15 cellular contexts compared by ENCODE assay signal in the genomic region with DNA sequence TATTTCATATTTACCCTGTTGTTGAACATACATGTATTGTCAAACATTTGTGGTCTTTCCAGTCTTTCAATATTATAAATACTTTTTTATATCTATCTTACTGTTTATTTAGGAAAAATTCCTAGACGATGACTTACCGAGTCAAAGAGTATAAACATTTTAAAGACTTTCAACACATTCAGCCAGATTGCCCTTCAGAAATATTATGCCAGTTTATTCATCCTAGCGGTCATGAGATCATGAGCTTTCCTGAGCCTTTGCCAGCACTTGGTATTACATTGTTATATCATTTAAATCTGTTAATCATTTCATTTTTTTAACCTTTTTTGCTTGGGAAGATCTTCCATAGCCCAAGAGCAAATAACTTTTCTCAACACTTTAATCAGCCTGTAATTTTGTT.
DNase-seq lines count a peak whose midpoint lies in the region; ATAC-seq and TF ChIP-seq lines count a peak whose summit lies in the region.
"Had no signal": no experiment of that assay in that cellular context is flagged by ENCODE, and none has a peak within 500 bp of the region (broad histone marks: within the 10 kb centered on the region; RNA-seq: fewer than 3 reads in every experiment).

No MANE protein-coding gene starts in this region.

- H3K4me1 Mint-ChIP-seq in glutamatergic neuron (ENCODE audit: low read depth, unreplicated experiment) (peaks cover 3% of the 10 kb centered on the region), Caco-2 (ENCODE audit: low read depth, unreplicated experiment) (no peaks in the 10 kb centered on the region)

- H3K4me1 ChIP-seq in PC-9 (replicated peaks; ENCODE audit: insufficient read depth) = peaks cover 49% of the 10 kb centered on the region
- H3K4me1 ChIP-seq in Caco-2 = peaks cover 5% of the 10 kb centered on the region; the same call in 1 of the 2 replicates

- BruUV-seq in PC-9 (replicated peaks; lab: Mats Ljungman, UMichigan) (no TSS peak), Caco-2 (replicated peaks; lab: Mats Ljungman, UMichigan) (no TSS peak)

- no peaks in the 10 kb centered on the region for H3K27me3 ChIP-seq in PC-9 (ENCODE audit: insufficient read depth, low read depth)
- no peaks in the 10 kb centered on the region for H3K27me3 ChIP-seq in dorsolateral prefrontal cortex
- H3K27me3 ChIP-seq in Caco-2 (replicated peaks; ENCODE audit: control insufficient read depth, insufficient read depth, low read length) = no peaks in the 10 kb centered on the region

- H3K4me3 Mint-ChIP-seq in glutamatergic neuron (ENCODE audit: unreplicated experiment) (no peak overlapping the region), Caco-2 (ENCODE audit: unreplicated experiment) (no peak overlapping the region)
- H3K4me3 Mint-ChIP-seq: CD4-positive, CD25-positive, alpha-beta regulatory T cell; dendritic cell treated with granulocyte-macrophage colony-stimulating factor and Interleukin-4, amounts not matched to agents 40 ng/mL and 50 ng/mL, for 4 days; mesothelial cell of epicardium had no signal

- peak overlapping the region; percentile 43 for H3K4me2 ChIP-seq in PC-9

- H3K27ac ChIP-seq in C4-2B (peak overlapping the region; percentile 31; the same call in 1 of the 2 replicates), PC-9 (peak overlapping the region; percentile 32; the same call in 1 of the 2 replicates), dorsolateral prefrontal cortex (peak overlapping the region in 49 of 59 donors; percentile 2 to 96 (median 41))

- CTCF ChIA-PET in PC-9 (lab: Charles Lee) = interaction anchor here (1.1 kb wide), 1 partner anchor 20 kb away, joined by 3 read pairs; no protein-coding TSS in a partner anchor
- CTCF ChIA-PET in Caco-2 (lab: Charles Lee) = no interaction called here
- CTCF ChIA-PET in GM10248 (lab: Yijun Ruan, JAX) = interaction anchor here (1.3 to 2.9 kb wide), 4 partner anchors 9 to 71 kb away, joined by 4 to 9 read pairs (median 6); no protein-coding TSS in a partner anchor

- H3K27me3 Mint-ChIP-seq in glutamatergic neuron (ENCODE audit: unreplicated experiment) (no peaks in the 10 kb centered on the region), Caco-2 (ENCODE audit: insufficient read depth, unreplicated experiment) (no peaks in the 10 kb centered on the region)
- H3K27me3 Mint-ChIP-seq: dendritic cell treated with granulocyte-macrophage colony-stimulating factor and Interleukin-4, amounts not matched to agents 40 ng/mL and 50 ng/mL, for 4 days had no signal

- TF ChIP-seq CTCF in C4-2B (conservative IDR thresholded peaks at IDR 0.05) = no peak; the same call in 1 of the 2 replicates
- no peak for TF ChIP-seq CTCF in PC-9 (conservative IDR thresholded peaks at IDR 0.05)
- TF ChIP-seq CTCF in dorsolateral prefrontal cortex (IDR thresholded peaks at IDR 0.05 in 54 of 56, conservative IDR thresholded peaks at IDR 0.05 in 2 of 56; ENCODE audit: low read depth in 1 of 56, partially characterized antibody in 56 of 56) = peak in 1 of 56 donors; percentile 20
- no peak for TF ChIP-seq CTCF in omental fat pad (IDR thresholded peaks at IDR 0.05)
- TF ChIP-seq CTCF in glutamatergic neuron (IDR thresholded peaks at IDR 0.05; ENCODE audit: partially characterized antibody, unreplicated experiment) = no peak
- no peak for TF ChIP-seq CTCF in Caco-2 (IDR thresholded peaks at IDR 0.05; ENCODE audit: insufficient read depth in 1 of 2, low read depth in 1 of 2, low read length in 1 of 2, severe bottlenecking in 1 of 2, unreplicated experiment in 1 of 2)
- TF ChIP-seq CTCF in GM10248 (IDR thresholded peaks at IDR 0.05; ENCODE audit: control extremely low read depth, extremely low read depth, low read depth, missing control alignments) = no peak

- H3K36me3 ChIP-seq in PC-9 (ENCODE audit: low read depth) (peaks cover 19% of the 10 kb centered on the region; the same call in 1 of the 2 replicates), Caco-2 (ENCODE audit: control insufficient read depth, insufficient read depth, low read length) (no peaks in the 10 kb centered on the region)

- peak; percentile 70 for ATAC-seq in omental fat pad (ENCODE audit: low FRiP score)
- ATAC-seq: right cardiac atrium had no signal

- peaks cover 29% of the 10 kb centered on the region for H3F3A ChIP-seq in PC-9 (ENCODE audit: insufficient read depth, low read depth)

- no peaks in the 10 kb centered on the region; the same call in 1 of the 2 replicates for H3K9me3 ChIP-seq in PC-9 (ENCODE audit: insufficient read depth, low read depth)
- no peaks in the 10 kb centered on the region for H3K9me3 ChIP-seq in Caco-2

- no peak overlapping the region for H2AFZ ChIP-seq in PC-9

- H3K36me3 Mint-ChIP-seq in glutamatergic neuron (ENCODE audit: unreplicated experiment) = no peaks in the 10 kb centered on the region
- peaks cover 64% of the 10 kb centered on the region for H3K36me3 Mint-ChIP-seq in Caco-2 (ENCODE audit: insufficient read depth, unreplicated experiment)
- H3K36me3 Mint-ChIP-seq: CD4-positive, CD25-positive, alpha-beta regulatory T cell had no signal

- H3K27ac Mint-ChIP-seq in glutamatergic neuron (ENCODE audit: unreplicated experiment) (no peak overlapping the region), Caco-2 (ENCODE audit: unreplicated experiment) (no peak overlapping the region)
- H3K27ac Mint-ChIP-seq: mesothelial cell of epicardium had no signal

- H3K4me3 ChIP-seq in PC-9 = no peak overlapping the region
- no peak overlapping the region for H3K4me3 ChIP-seq in dorsolateral prefrontal cortex
- no peak overlapping the region for H3K4me3 ChIP-seq in Caco-2 (ENCODE audit: low read depth, low read length)

- H3K79me2 ChIP-seq in PC-9 (ENCODE audit: low read depth) = peaks cover 68% of the 10 kb centered on the region

- no peaks in the 10 kb centered on the region for H3K9me2 ChIP-seq in PC-9 (ENCODE audit: insufficient read depth)

- H3K9me3 Mint-ChIP-seq in glutamatergic neuron (ENCODE audit: unreplicated experiment) = no peaks in the 10 kb centered on the region
- H3K9me3 Mint-ChIP-seq in Caco-2 (ENCODE audit: unreplicated experiment) = no peaks in the 10 kb centered on the region
- H3K9me3 Mint-ChIP-seq: dendritic cell treated with granulocyte-macrophage colony-stimulating factor and Interleukin-4, amounts not matched to agents 40 ng/mL and 50 ng/mL, for 4 days; mesothelial cell of epicardium had no signal

- H4K20me1 ChIP-seq in PC-9 (ENCODE audit: insufficient read depth) = no peaks in the 10 kb centered on the region

- DNase-seq in PC-9 (peak in 1 of 2 experiments; percentile 81), dorsolateral prefrontal cortex (no peak), omental fat pad (ENCODE audit: low spot score) (no peak), DMS79 treated with DMSO at 0.1 percent for 48 hours (lab: John Stamatoyannopoulos, UW) (no peak), glutamatergic neuron (no peak), Caco-2 (no peak), GM10248 (ENCODE audit: extremely low spot score) (no peak)
- DNase-seq: activated CD4-positive, alpha-beta T cell treated with anti-CD3 and anti-CD28 coated beads, Interleukin-2, amount 50 U/mL, for 4 hours; hypothalamus; right cardiac atrium; trophoblast cell had no signal

- POLR2A ChIA-PET in PC-9 (lab: Charles Lee; ENCODE audit: unreplicated experiment) = interaction anchor here (0.9 kb wide), 1 partner anchor 35 kb away, joined by 6 read pairs; no protein-coding TSS in a partner anchor
- POLR2A ChIA-PET in Caco-2 (lab: Charles Lee) = no interaction called here
- POLR2A ChIA-PET in GM10248 (lab: Yijun Ruan, JAX) = no interaction called here

- intact Hi-C loops in PC-9 (cut with micrococcal nuclease; ENCODE audit: unreplicated experiment) = loop anchor here (5.0 kb wide), 2 partner anchors 34 to 49 kb away; no protein-coding TSS in a partner anchor
- intact Hi-C loops in dorsolateral prefrontal cortex (cut with DNase I) = no loop called here
- intact Hi-C loops in Caco-2 (cut with micrococcal nuclease; ENCODE audit: unreplicated experiment) = no loop called here
